14 cellular contexts compared by ENCODE assay signal in the genomic region with DNA sequence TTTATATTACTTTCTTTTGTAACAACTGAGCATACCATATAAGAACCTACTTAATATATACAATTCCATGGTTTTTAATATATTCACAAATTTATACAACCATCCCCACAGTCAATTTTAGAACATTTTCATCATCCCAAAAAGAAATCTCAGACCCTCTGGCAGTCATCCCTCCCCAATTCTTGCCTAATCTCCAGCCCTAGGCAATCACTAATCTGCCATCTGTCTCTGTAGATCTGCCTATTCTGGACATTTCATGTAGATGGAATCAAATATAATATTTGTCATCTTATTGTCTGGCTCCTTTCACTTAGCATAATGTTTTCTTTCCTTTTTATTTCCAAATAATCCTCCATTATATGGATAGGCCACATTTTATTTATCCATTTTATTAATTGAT.
DNase-seq lines count a peak whose midpoint lies in the region; ATAC-seq, FAIRE-seq and TF ChIP-seq lines count a peak whose summit lies in the region.
"Had no signal": no experiment of that assay in that cellular context is flagged by ENCODE, and none has a peak within 500 bp of the region (broad histone marks: within the 10 kb centered on the region; RNA-seq: fewer than 3 reads in every experiment).

No MANE protein-coding gene starts in this region.

- TF ChIP-seq CTCF in astrocyte (IDR thresholded peaks at IDR 0.05; ENCODE audit: insufficient read depth, low read depth, low read length) (no peak), kidney (IDR thresholded peaks at IDR 0.05; ENCODE audit: borderline replicate concordance, extremely low read depth, insufficient read depth) (no peak), type B pancreatic cell (conservative IDR thresholded peaks at IDR 0.05) (no peak), endodermal cell (conservative IDR thresholded peaks at IDR 0.05) (no peak)

- H3K4me3 Mint-ChIP-seq in astrocyte (ENCODE audit: unreplicated experiment) (no peak overlapping the region), type B pancreatic cell (no peak overlapping the region), endodermal cell (no peak overlapping the region)
- H3K4me3 Mint-ChIP-seq: CD4-positive, alpha-beta memory T cell; IgD-negative memory B cell had no signal

- H3K27ac ChIP-seq in astrocyte (ENCODE audit: low read depth, low read length) (no peak overlapping the region), kidney (ENCODE audit: low read depth in 2 of 2, low read length in 2 of 2) (peak overlapping the region in 1 of 2 donors; percentile 26), endodermal cell (ENCODE audit: low read depth, low read length) (no peak overlapping the region)
- H3K27ac ChIP-seq: BLaER1 treated with 17β-estradiol and CSF1 and Interleukin-3, amounts not matched to agents 10 nM and 100 nM had no signal

- H3K27me3 ChIP-seq in astrocyte (ENCODE audit: insufficient read depth, low read length) (no peaks in the 10 kb centered on the region), endodermal cell (ENCODE audit: control insufficient read depth, insufficient read depth, low read length, poor library complexity, severe bottlenecking) (no peaks in the 10 kb centered on the region)
- H3K27me3 ChIP-seq: BLaER1 treated with 17β-estradiol and CSF1 and Interleukin-3, amounts not matched to agents 10 nM and 100 nM had no signal

- DNase-seq in NCI-H82 (lab: John Stamatoyannopoulos, UW) (peak; percentile 20), NCI-H82 treated with DMSO at 0.1 percent for 48 hours (lab: John Stamatoyannopoulos, UW; ENCODE audit: unreplicated experiment) (no peak), astrocyte (ENCODE audit: low read depth) (no peak), kidney (no peak), type B pancreatic cell (ENCODE audit: extremely low spot score, unreplicated experiment) (no peak), midbrain (lab: John Stamatoyannopoulos, UW) (no peak), endodermal cell (no peak)
- DNase-seq: 8988T; CD4-positive, alpha-beta memory T cell; NCI-H187 had no signal

- intact Hi-C loops in kidney (cut with DNase I): no loop called here

- peaks cover 5% of the 10 kb centered on the region for H3K9me3 ChIP-seq in astrocyte (ENCODE audit: insufficient read depth, low read depth, low read length)
- H3K9me3 ChIP-seq in kidney (ENCODE audit: control insufficient read depth in 1 of 2, low read length in 2 of 2): peaks cover 0 to 4% of the 10 kb centered on the region in 2 donors
- peaks cover 24% of the 10 kb centered on the region for H3K9me3 ChIP-seq in endodermal cell (ENCODE audit: control insufficient read depth, low read length)

- H3K36me3 Mint-ChIP-seq in astrocyte (ENCODE audit: low read depth, unreplicated experiment): peaks cover 3% of the 10 kb centered on the region
- H3K36me3 Mint-ChIP-seq in type B pancreatic cell: peaks cover 22% of the 10 kb centered on the region
- peaks cover 50% of the 10 kb centered on the region for H3K36me3 Mint-ChIP-seq in endodermal cell (ENCODE audit: low read depth)

- H3K36me3 ChIP-seq in astrocyte (ENCODE audit: insufficient read depth, low read length): peaks cover 5% of the 10 kb centered on the region
- H3K36me3 ChIP-seq in kidney (ENCODE audit: control insufficient read depth in 1 of 2, insufficient read depth in 2 of 2, low read length in 2 of 2): peaks cover 0 to 8% of the 10 kb centered on the region in 2 donors
- peaks cover 39% of the 10 kb centered on the region for H3K36me3 ChIP-seq in endodermal cell (ENCODE audit: control insufficient read depth, insufficient read depth, low read length)

- H3K27me3 Mint-ChIP-seq in astrocyte (ENCODE audit: low read depth, unreplicated experiment): no peaks in the 10 kb centered on the region
- H3K27me3 Mint-ChIP-seq in type B pancreatic cell: no peaks in the 10 kb centered on the region
- H3K27me3 Mint-ChIP-seq in endodermal cell (ENCODE audit: insufficient read depth): no peaks in the 10 kb centered on the region
- H3K27me3 Mint-ChIP-seq: CD4-positive, alpha-beta memory T cell; IgD-negative memory B cell had no signal

- H3K4me1 ChIP-seq in astrocyte (ENCODE audit: insufficient read depth, low read length): peaks cover 16% of the 10 kb centered on the region
- peaks cover 0 to 7% of the 10 kb centered on the region in 2 donors for H3K4me1 ChIP-seq in kidney (ENCODE audit: control insufficient read depth in 1 of 2, insufficient read depth in 1 of 2, low read depth in 1 of 2, low read length in 2 of 2)
- no peaks in the 10 kb centered on the region for H3K4me1 ChIP-seq in endodermal cell (ENCODE audit: control insufficient read depth, insufficient read depth, low read length)

- peaks cover 19% of the 10 kb centered on the region for H3K4me1 Mint-ChIP-seq in astrocyte (ENCODE audit: low read depth, unreplicated experiment)
- H3K4me1 Mint-ChIP-seq in type B pancreatic cell (ENCODE audit: unreplicated experiment): no peaks in the 10 kb centered on the region
- H3K4me1 Mint-ChIP-seq in endodermal cell: no peaks in the 10 kb centered on the region
- H3K4me1 Mint-ChIP-seq: IgD-negative memory B cell had no signal

- H3K27ac Mint-ChIP-seq in astrocyte (ENCODE audit: unreplicated experiment) (peak overlapping the region; percentile 15), type B pancreatic cell (peak overlapping the region; percentile 6), endodermal cell (no peak overlapping the region)
- H3K27ac Mint-ChIP-seq: IgD-negative memory B cell had no signal

- no peak overlapping the region for H3K4me2 ChIP-seq in astrocyte (ENCODE audit: low read length)

- H4K20me1 ChIP-seq in astrocyte (ENCODE audit: insufficient read depth, low read length): no peaks in the 10 kb centered on the region
- H4K20me1 ChIP-seq: BLaER1 treated with 17β-estradiol and CSF1 and Interleukin-3, amounts not matched to agents 10 nM and 100 nM had no signal

- H3K9me3 Mint-ChIP-seq in astrocyte (ENCODE audit: unreplicated experiment) (peaks cover 3% of the 10 kb centered on the region), type B pancreatic cell (no peaks in the 10 kb centered on the region), endodermal cell (peaks cover 12% of the 10 kb centered on the region)

- H2AFZ ChIP-seq in astrocyte (ENCODE audit: low read depth, low read length): no peak overlapping the region

- no peak for ATAC-seq in HG03095 (IDR thresholded peaks at IDR 0.05; ENCODE audit: unreplicated experiment)
- ATAC-seq: Panc1 had no signal

- no peak overlapping the region for H3K4me3 ChIP-seq in astrocyte (ENCODE audit: insufficient read depth, low read depth, low read length)
- H3K4me3 ChIP-seq in kidney (ENCODE audit: low read length in 2 of 2): no peak overlapping the region
- H3K4me3 ChIP-seq in endodermal cell (ENCODE audit: low read length): no peak overlapping the region
- H3K4me3 ChIP-seq: BLaER1 treated with 17β-estradiol and CSF1 and Interleukin-3, amounts not matched to agents 10 nM and 100 nM had no signal

- no peak overlapping the region for H3K9ac ChIP-seq in astrocyte (ENCODE audit: low read length)
- H3K9ac ChIP-seq in kidney (ENCODE audit: low read length in 2 of 2): no peak overlapping the region
- no peak overlapping the region for H3K9ac ChIP-seq in endodermal cell (ENCODE audit: extremely low read depth, low read length, poor library complexity, severe bottlenecking)
- H3K9ac ChIP-seq: BLaER1 treated with 17β-estradiol and CSF1 and Interleukin-3, amounts not matched to agents 10 nM and 100 nM had no signal

- no peak for FAIRE-seq in astrocyte (lab: Jason Lieb, UNC)
- peak; percentile 17 for FAIRE-seq in kidney (lab: Jason Lieb, UNC)

- H3K79me2 ChIP-seq in astrocyte (ENCODE audit: insufficient read depth, low read length): no peaks in the 10 kb centered on the region
